ENCODE assay signal across 15 cellular contexts in the genomic region with DNA sequence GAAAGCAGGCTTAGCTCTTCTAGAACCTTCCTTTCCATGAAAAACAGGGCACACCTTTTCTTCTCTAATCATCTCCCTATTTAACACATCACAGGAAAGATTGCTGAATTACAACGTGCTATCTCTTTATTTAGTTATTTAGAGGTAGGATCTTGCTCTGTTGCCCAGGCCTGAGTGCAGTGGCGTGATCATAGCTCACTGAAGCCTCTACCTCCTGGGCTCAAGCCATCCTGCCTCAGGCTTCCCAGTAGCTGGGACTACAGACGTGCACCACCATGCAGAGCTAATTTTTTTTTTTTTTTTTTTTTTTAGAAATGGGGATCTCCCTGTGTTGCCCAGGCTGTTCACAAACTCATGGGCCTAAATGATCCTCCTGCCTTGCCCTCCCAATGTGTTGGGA.
"Had no signal": no experiment of that assay in that cellular context is flagged by ENCODE, and none has a peak within 500 bp of the region (broad histone marks: within the 10 kb centered on the region; RNA-seq: fewer than 3 reads in every experiment).

No MANE protein-coding gene starts in this region.

- ATAC-seq: activated CD8-positive, alpha-beta T cell treated with anti-CD3 and anti-CD28 coated beads for 36 hours; left colon; stimulated activated naive CD8-positive, alpha-beta T cell treated with anti-CD3 and anti-CD28 coated beads, Interleukin-15, Interleukin-2, amounts not matched to agents 100 U/mL and 50 U/mL, for 24 hours had no signal

- H3K9me3 Mint-ChIP-seq: activated T-helper 2 cell treated with anti-CD3 and anti-CD28 coated beads, Interferon-gamma antibody, Interleukin-2, Interleukin-4, amounts not matched to agents 10 μg/mL and 5 μg/mL and 100 μg/mL, durations not matched to agents 14 hours and 24 hours and 36 hours; dendritic cell treated with granulocyte-macrophage colony-stimulating factor and Interleukin-4, amounts not matched to agents 40 ng/mL and 50 ng/mL, for 4 days had no signal

- H3K36me3 ChIP-seq: upper lobe of left lung had no signal

- H3K27me3 ChIP-seq: upper lobe of left lung had no signal

- DNase-seq: activated CD4-positive, alpha-beta T cell treated with anti-CD3 and anti-CD28 coated beads, Interleukin-2, amount 10 ng/mL, durations not matched to agents 24 days and 14 days; activated CD8-positive, alpha-beta T cell treated with anti-CD3 and anti-CD28 coated beads for 36 hours; activated naive CD4-positive, alpha-beta T cell treated with anti-CD3 and anti-CD28 coated beads for 36 hours; activated T-cell treated with anti-CD3 and anti-CD28 coated beads, Interleukin-2, amount 50 U/mL, for 1 hour; effector CD8-positive, alpha-beta T cell; hippocampal formation; stimulated activated naive CD8-positive, alpha-beta T cell treated with anti-CD3 and anti-CD28 coated beads, Interleukin-15, Interleukin-2, amounts not matched to agents 100 U/mL and 50 U/mL, for 24 hours; T-helper 1 cell; T1000; upper lobe of left lung had no signal

- H3K27ac Mint-ChIP-seq: activated CD4-positive, alpha-beta T cell treated with anti-CD3 and anti-CD28 coated beads, Interleukin-2, amount 10 ng/mL, durations not matched to agents 24 days and 14 days; activated CD8-positive, alpha-beta T cell treated with anti-CD3 and anti-CD28 coated beads for 36 hours; activated naive CD4-positive, alpha-beta T cell treated with anti-CD3 and anti-CD28 coated beads for 36 hours; activated T-helper 2 cell treated with anti-CD3 and anti-CD28 coated beads, Interferon-gamma antibody, Interleukin-2, Interleukin-4, amounts not matched to agents 10 μg/mL and 5 μg/mL and 100 μg/mL, durations not matched to agents 14 hours and 24 hours and 36 hours; dendritic cell treated with granulocyte-macrophage colony-stimulating factor and Interleukin-4, amounts not matched to agents 40 ng/mL and 50 ng/mL, for 4 days had no signal

- H3K27ac ChIP-seq: skin epidermis had no signal

- H3K4me1 Mint-ChIP-seq: activated CD4-positive, alpha-beta T cell treated with anti-CD3 and anti-CD28 coated beads, Interleukin-2, amount 10 ng/mL, durations not matched to agents 24 days and 14 days had no signal

- H3K4me3 ChIP-seq: skin epidermis, upper lobe of left lung had no signal

- H3K4me3 Mint-ChIP-seq: activated CD4-positive, alpha-beta T cell treated with anti-CD3 and anti-CD28 coated beads, Interleukin-2, amount 10 ng/mL, durations not matched to agents 24 days and 14 days; activated CD8-positive, alpha-beta T cell treated with anti-CD3 and anti-CD28 coated beads for 36 hours; activated naive CD4-positive, alpha-beta T cell treated with anti-CD3 and anti-CD28 coated beads for 36 hours; dendritic cell treated with granulocyte-macrophage colony-stimulating factor and Interleukin-4, amounts not matched to agents 40 ng/mL and 50 ng/mL, for 4 days; nephron had no signal

- H3K9me3 ChIP-seq: upper lobe of left lung had no signal

- H3K27me3 Mint-ChIP-seq: activated CD8-positive, alpha-beta T cell treated with anti-CD3 and anti-CD28 coated beads for 36 hours had no signal
